Comparison of ENCODE assay signal across 8 cellular contexts in the genomic region with DNA sequence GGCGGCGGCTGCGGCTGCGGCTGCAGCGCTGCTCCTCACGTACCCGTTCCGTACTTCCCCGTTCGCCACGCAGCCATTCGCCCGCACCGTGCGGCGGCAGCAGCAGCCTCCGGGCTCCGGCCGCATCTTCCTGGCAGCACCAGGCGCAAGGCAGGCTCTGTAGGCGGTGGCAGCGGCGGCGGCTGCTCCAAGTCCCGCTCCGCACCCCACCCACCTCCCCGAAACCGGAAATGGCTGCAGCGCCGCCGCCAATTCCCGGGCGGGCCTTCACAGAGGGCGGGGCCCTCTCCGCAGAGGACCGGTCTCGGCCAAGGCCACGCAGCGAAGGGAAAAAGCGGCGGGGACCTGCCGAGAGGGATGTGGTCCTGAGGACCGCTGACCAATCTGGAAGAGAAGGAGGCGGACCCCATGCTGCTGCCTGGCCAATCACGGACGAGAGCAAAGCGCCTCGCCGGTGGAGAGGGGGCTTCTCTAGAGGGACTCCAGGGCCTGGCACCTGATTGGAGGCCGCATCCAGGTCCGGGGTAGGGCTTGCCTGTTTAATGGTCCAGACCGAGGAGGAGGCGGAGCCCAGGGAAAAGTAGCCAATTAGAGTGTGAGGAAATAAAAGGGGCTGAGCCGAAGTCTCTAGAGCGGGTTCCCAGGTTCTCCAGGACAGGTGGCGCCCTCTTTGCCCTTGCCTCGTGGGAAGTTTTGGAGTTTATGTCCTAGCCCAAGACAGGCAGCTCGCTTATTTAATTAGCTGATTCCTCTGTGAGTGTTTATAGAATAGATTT. TPM values are rescaled to one million over a fixed set of nuclear protein-coding genes. Genes with fewer than 3 reads are reported as not detected.
DNase-seq lines count a peak whose midpoint lies in the region; ATAC-seq and TF ChIP-seq lines count a peak whose summit lies in the region.

A gene with protein sequence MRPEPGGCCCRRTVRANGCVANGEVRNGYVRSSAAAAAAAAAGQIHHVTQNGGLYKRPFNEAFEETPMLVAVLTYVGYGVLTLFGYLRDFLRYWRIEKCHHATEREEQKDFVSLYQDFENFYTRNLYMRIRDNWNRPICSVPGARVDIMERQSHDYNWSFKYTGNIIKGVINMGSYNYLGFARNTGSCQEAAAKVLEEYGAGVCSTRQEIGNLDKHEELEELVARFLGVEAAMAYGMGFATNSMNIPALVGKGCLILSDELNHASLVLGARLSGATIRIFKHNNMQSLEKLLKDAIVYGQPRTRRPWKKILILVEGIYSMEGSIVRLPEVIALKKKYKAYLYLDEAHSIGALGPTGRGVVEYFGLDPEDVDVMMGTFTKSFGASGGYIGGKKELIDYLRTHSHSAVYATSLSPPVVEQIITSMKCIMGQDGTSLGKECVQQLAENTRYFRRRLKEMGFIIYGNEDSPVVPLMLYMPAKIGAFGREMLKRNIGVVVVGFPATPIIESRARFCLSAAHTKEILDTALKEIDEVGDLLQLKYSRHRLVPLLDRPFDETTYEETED (minus strand): TSS at position 184 of the 776 bp plus-strand sequence. CDS start 58 bp downstream, at position 126.

- H3K27me3 ChIP-seq in PC-9 (ENCODE audit: insufficient read depth, low read depth) = no peaks in the 10 kb centered on the region

- no peaks in the 10 kb centered on the region for H3K9me2 ChIP-seq in PC-9 (ENCODE audit: insufficient read depth)

- DNase-seq in DMS53 treated with DMSO at 0.1 percent for 48 hours (lab: John Stamatoyannopoulos, UW; ENCODE audit: unreplicated experiment) (peak; percentile 98), KBM-7 (peak; percentile 100), PC-9 (peak; percentile 100), epithelial cell of proximal tubule (ENCODE audit: low read depth) (peak; percentile 92), mucosa of gallbladder (ENCODE audit: low spot score) (peak; percentile 99)
- peak; percentile 94 for DNase-seq in activated T-cell treated with anti-CD3 and anti-CD28 coated beads, Interleukin-2, amount 50 U/mL, for 1 hour
- DNase-seq in stimulated activated CD8-positive, alpha-beta memory T cell treated with anti-CD3 and anti-CD28 coated beads, Interleukin-4, amount 100 ng/mL, for 4 hours (ENCODE audit: low read depth in 2 of 2, low spot score in 1 of 2) = peak; percentile 91 to 96

- CTCF ChIA-PET in PC-9 (lab: Charles Lee) = no interaction called here

- H3K4me3 ChIP-seq in PC-9 = peak within 1 kb of the TSS; percentile 85
- peak within 1 kb of the TSS; percentile 95 for H3K4me3 ChIP-seq in epithelial cell of proximal tubule (ENCODE audit: low read depth, low read length)

- H3F3A ChIP-seq in PC-9 (ENCODE audit: insufficient read depth, low read depth) = peaks cover 42% of the 10 kb centered on the region

- peak within 1 kb of the TSS; percentile 98 for H3K4me2 ChIP-seq in PC-9

- peaks cover 45% of the 10 kb centered on the region for H3K79me2 ChIP-seq in PC-9 (ENCODE audit: low read depth)

- peaks cover 9% of the 10 kb centered on the region; the same call in 1 of the 2 replicates for H4K20me1 ChIP-seq in PC-9 (ENCODE audit: insufficient read depth)

- in situ Hi-C loops in KBM-7 (cut with MboI; ENCODE audit: low pct_unique_long_range_greater_than_20kb, low sequenced_read_pairs) = no loop called here

- H3K9me3 ChIP-seq in PC-9 (ENCODE audit: insufficient read depth, low read depth) = no peaks in the 10 kb centered on the region

- H3K27ac ChIP-seq in PC-9 = peak within 1 kb of the TSS; percentile 76

- H3K36me3 ChIP-seq in PC-9 (ENCODE audit: low read depth) = no peaks in the 10 kb centered on the region

- peak within 1 kb of the TSS; percentile 78 for H2AFZ ChIP-seq in PC-9

- POLR2A ChIA-PET in PC-9 (lab: Charles Lee; ENCODE audit: unreplicated experiment) = no interaction called here

- peak; percentile 97 for ATAC-seq in GM21717 (IDR thresholded peaks at IDR 0.05; ENCODE audit: unreplicated experiment)

- TF ChIP-seq CTCF in PC-9 (conservative IDR thresholded peaks at IDR 0.05) (no peak), epithelial cell of proximal tubule (conservative IDR thresholded peaks at IDR 0.05; ENCODE audit: low read depth, low read length) (peak; percentile 20)

- intact Hi-C loops in PC-9 (cut with micrococcal nuclease; ENCODE audit: unreplicated experiment) = loop anchor here (1.0 to 2.0 kb wide), 6 partner anchors 24 to 296 kb away; partner anchors contain the start of genes AHSA1, GSTZ1 and POMT2

- no TSS peak for BruUV-seq in PC-9 (replicated peaks; lab: Mats Ljungman, UMichigan)

- peaks cover 50% of the 10 kb centered on the region for H3K4me1 ChIP-seq in PC-9 (replicated peaks; ENCODE audit: insufficient read depth)

RNA-seq across cellular contexts. Expression of the gene that starts here (rescaled TPM):
- total RNA-seq in PC-9 (2021) (68.4 and 81.7 TPM in 2 replicates), epithelial cell of proximal tubule (34.9 and 42.8 TPM in 2 replicates), mucosa of gallbladder (44.2 TPM)

Comparison
In these comparisons a context has a peak if more than half of its experiments do, and no peak if none do; other contexts are left out.
1. Peak in every context shown above with its lines: DNase-seq, ATAC-seq, H3K4me3 ChIP-seq and H3K27ac ChIP-seq.